In the genomic region with DNA sequence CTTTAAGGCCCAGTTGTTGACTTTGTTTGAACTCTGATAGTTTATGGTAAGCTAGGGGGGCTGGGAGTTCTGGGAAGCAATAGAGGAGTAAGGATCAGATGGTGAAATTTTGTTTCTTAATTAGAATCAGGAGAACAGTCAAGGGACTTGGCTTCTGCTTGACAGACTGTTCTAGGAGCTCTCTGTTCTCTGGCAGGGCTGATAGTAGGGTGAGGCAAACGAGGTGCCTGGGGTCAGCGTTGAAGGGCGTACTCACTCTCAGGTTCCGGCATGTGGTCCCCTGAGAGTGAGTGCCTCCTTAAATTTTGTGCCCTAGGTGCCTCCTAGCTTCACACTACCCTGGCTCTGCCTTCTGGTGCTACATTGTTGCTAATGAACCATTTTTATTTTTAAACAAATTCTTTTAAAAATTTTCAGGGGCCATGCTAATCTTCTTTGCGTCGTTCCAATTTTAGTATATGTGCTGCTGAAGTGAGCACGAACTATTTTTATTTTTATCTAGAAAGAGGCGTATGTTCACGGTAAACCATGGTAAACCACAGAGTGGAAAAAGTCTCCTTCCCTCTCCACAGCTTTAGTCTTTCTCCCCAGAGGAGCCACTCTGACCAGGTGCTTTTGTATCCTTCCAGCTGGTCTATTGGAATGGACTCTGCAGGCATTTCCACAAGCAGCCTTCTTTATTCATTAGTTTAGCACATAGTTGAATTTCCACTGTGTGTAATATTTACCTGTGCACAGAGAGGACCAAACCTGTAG, we compare ENCODE assay signal across 8 cellular contexts. TPM values are rescaled to one million over a fixed set of nuclear protein-coding genes. Genes with fewer than 3 reads are reported as not detected.
DNase-seq lines count a peak whose midpoint lies in the region; ATAC-seq and TF ChIP-seq lines count a peak whose summit lies in the region.

No MANE protein-coding gene starts in this region.

- TF ChIP-seq CTCF in GM10248 (IDR thresholded peaks at IDR 0.05; ENCODE audit: control extremely low read depth, extremely low read depth, low read depth, missing control alignments) = no peak
- TF ChIP-seq CTCF in H9 (conservative IDR thresholded peaks at IDR 0.05) = no peak

- H3K18ac ChIP-seq in H9 (ENCODE audit: insufficient read length, low read depth, low read length) = no peak overlapping the region

- no peak overlapping the region for H2BK5ac ChIP-seq in H9 (ENCODE audit: insufficient read length, low read length)

- no peak overlapping the region for H3T11ph ChIP-seq in H9 (ENCODE audit: low read length)

- H3K27me3 ChIP-seq in H9 (ENCODE audit: insufficient read depth, low read length) = no peaks in the 10 kb centered on the region
- H3K27me3 ChIP-seq in naive thymus-derived CD4-positive, alpha-beta T cell (ENCODE audit: control insufficient read depth in 2 of 2, insufficient read depth in 2 of 2, low read length in 2 of 2) = no peaks in the 10 kb centered on the region

- POLR2A ChIA-PET in GM10248 (lab: Yijun Ruan, JAX) = interaction anchor here (0.6 to 1.3 kb wide), 6 partner anchors 12 to 536 kb away, joined by 3 to 6 read pairs (median 4); partner anchors contain the start of genes PRMT7, SLC7A6 and SLC7A6OS
- POLR2A ChIA-PET in naive thymus-derived CD4-positive, alpha-beta T cell (lab: Charles Lee) = interaction anchor here (0.8 to 13.7 kb wide), 7 partner anchors 11 to 199 kb away, joined by 3 to 531 read pairs (median 12); partner anchors contain the start of genes NFATC3, PRMT7, SLC7A6 and SLC7A6OS

- peaks cover 0 to 2% of the 10 kb centered on the region in 2 experiments; a peak in 1 of 4 replicates for H3K4me1 Mint-ChIP-seq in H9
- H3K4me1 Mint-ChIP-seq in activated naive CD8-positive, alpha-beta T cell (ENCODE audit: low read depth) = peaks cover 92% of the 10 kb centered on the region
- peaks cover 80 to 97% (median 89%) of the 10 kb centered on the region in 7 donors for H3K4me1 Mint-ChIP-seq in naive thymus-derived CD4-positive, alpha-beta T cell

- H3K23ac ChIP-seq in H9 (ENCODE audit: insufficient read length, low read depth, low read length) = no peak overlapping the region

- no peak overlapping the region for H3K14ac ChIP-seq in H9 (ENCODE audit: insufficient read depth, low read length)

- H3K27me3 Mint-ChIP-seq in H9 (ENCODE audit: low read depth) = no peaks in the 10 kb centered on the region
- no peaks in the 10 kb centered on the region for H3K27me3 Mint-ChIP-seq in activated naive CD8-positive, alpha-beta T cell
- H3K27me3 Mint-ChIP-seq in naive thymus-derived CD4-positive, alpha-beta T cell = no peaks in the 10 kb centered on the region

- H3K23me2 ChIP-seq in H9 (ENCODE audit: insufficient read length, low read depth, low read length, poor library complexity, severe bottlenecking) = no peaks in the 10 kb centered on the region

- no peaks in the 10 kb centered on the region for H3K79me2 ChIP-seq in H9 (ENCODE audit: insufficient read depth, low read length)

- H2AFZ ChIP-seq in H9 (ENCODE audit: low read length) = no peak overlapping the region

- H2AK5ac ChIP-seq in H9 (ENCODE audit: insufficient read length, low read length) = no peak overlapping the region

- no peak overlapping the region for H4K8ac ChIP-seq in H9 (replicated peaks; ENCODE audit: insufficient read length, low read depth, low read length)

- H3K4me2 ChIP-seq in H9 (ENCODE audit: insufficient read depth, insufficient read length, low read length) = no peak overlapping the region

- no peak for ATAC-seq in naive thymus-derived CD4-positive, alpha-beta T cell
- no peak for ATAC-seq in HG02623 (IDR thresholded peaks at IDR 0.05; ENCODE audit: unreplicated experiment)

- H3K4me1 ChIP-seq in H9 (ENCODE audit: insufficient read depth, low read length) = no peaks in the 10 kb centered on the region
- peaks cover 71 to 97% of the 10 kb centered on the region in 2 donors for H3K4me1 ChIP-seq in naive thymus-derived CD4-positive, alpha-beta T cell (ENCODE audit: control insufficient read depth in 2 of 2, insufficient read depth in 2 of 2, low read length in 2 of 2)

- no peak overlapping the region for H3K56ac ChIP-seq in H9 (ENCODE audit: insufficient read length, low read depth, low read length)

- H4K5ac ChIP-seq in H9 (ENCODE audit: insufficient read length, low read depth, low read length) = no peak overlapping the region

- H3K36me3 Mint-ChIP-seq in H9 (ENCODE audit: insufficient read depth in 1 of 3, low read depth in 3 of 3) = peaks cover 9 to 36% (median 14%) of the 10 kb centered on the region in 3 experiments; a peak in 5 of 7 replicates
- peaks cover 28% of the 10 kb centered on the region for H3K36me3 Mint-ChIP-seq in activated naive CD8-positive, alpha-beta T cell
- peaks cover 16 to 63% (median 36%) of the 10 kb centered on the region in 5 donors for H3K36me3 Mint-ChIP-seq in naive thymus-derived CD4-positive, alpha-beta T cell

- no peak overlapping the region for H3K9ac ChIP-seq in H9 (ENCODE audit: extremely low read depth, insufficient read length, low read length)

- H3K79me1 ChIP-seq in H9 (ENCODE audit: insufficient read depth, low read depth, low read length, poor library complexity, severe bottlenecking) = no peaks in the 10 kb centered on the region

- H2BK120ac ChIP-seq in H9 (ENCODE audit: low read depth, low read length, poor library complexity, severe bottlenecking) = no peak overlapping the region

- H3K27ac Mint-ChIP-seq in H9 = peak overlapping the region; percentile 20 to 45 (median 31); a peak in 5 of 7 replicates
- peak overlapping the region; percentile 92 for H3K27ac Mint-ChIP-seq in activated naive CD8-positive, alpha-beta T cell
- peak overlapping the region; percentile 84 to 92 (median 91) for H3K27ac Mint-ChIP-seq in naive thymus-derived CD4-positive, alpha-beta T cell

- H3K36me3 ChIP-seq in naive thymus-derived CD4-positive, alpha-beta T cell (ENCODE audit: control insufficient read depth in 2 of 3, insufficient read depth in 3 of 3, low read length in 3 of 3) = peaks cover 0 to 9% (median 0%) of the 10 kb centered on the region in 3 experiments

- H3K27ac ChIP-seq in H9 (ENCODE audit: insufficient read length, low read depth, low read length) = no peak overlapping the region
- H3K27ac ChIP-seq in naive thymus-derived CD4-positive, alpha-beta T cell (ENCODE audit: low read depth, low read length) = peak overlapping the region; percentile 68

- H3K4me3 Mint-ChIP-seq in H9 = no peak overlapping the region
- H3K4me3 Mint-ChIP-seq in activated naive CD8-positive, alpha-beta T cell = peak overlapping the region; percentile 81
- peak overlapping the region; percentile 78 to 93 (median 84) for H3K4me3 Mint-ChIP-seq in naive thymus-derived CD4-positive, alpha-beta T cell

- no peaks in the 10 kb centered on the region for H3K9me3 Mint-ChIP-seq in H9
- H3K9me3 Mint-ChIP-seq in activated naive CD8-positive, alpha-beta T cell (ENCODE audit: low read depth) = no peaks in the 10 kb centered on the region
- peaks cover 0 to 4% (median 0%) of the 10 kb centered on the region in 11 donors for H3K9me3 Mint-ChIP-seq in naive thymus-derived CD4-positive, alpha-beta T cell

- no CpG with 5 or more reads among the region's 9 CpGs for whole genome bisulfite sequencing in H9 (ENCODE audit: extremely low coverage, insufficient read length, low lambda C conversion rate)

- H3K9me3 ChIP-seq in H9 (ENCODE audit: control insufficient read depth, low read depth, low read length) = no peaks in the 10 kb centered on the region
- no peaks in the 10 kb centered on the region for H3K9me3 ChIP-seq in naive thymus-derived CD4-positive, alpha-beta T cell (ENCODE audit: control insufficient read depth in 2 of 3, low read length in 3 of 3)

- no peak overlapping the region for H2BK20ac ChIP-seq in H9 (ENCODE audit: low read depth, low read length, poor library complexity, severe bottlenecking)

- H3K4me3 ChIP-seq in naive thymus-derived CD4-positive, alpha-beta T cell (ENCODE audit: low read length) = peak overlapping the region; percentile 62

- DNase-seq in GM10248 (ENCODE audit: extremely low spot score) (peak; percentile 56), H9 (no peak), SIG-M5 treated with dmso at 0.1 percent for 504 hours (lab: John Stamatoyannopoulos, UW; ENCODE audit: unreplicated experiment) (no peak), D341Med (ENCODE audit: low spot score) (no peak), ureter (ENCODE audit: low spot score) (no peak)
- no peak for DNase-seq in naive thymus-derived CD4-positive, alpha-beta T cell

- H4K91ac ChIP-seq in H9 (ENCODE audit: insufficient read length, low read depth, low read length) = no peak overlapping the region

- intact Hi-C loops in naive thymus-derived CD4-positive, alpha-beta T cell (cut with micrococcal nuclease) = loop anchor here (1.0 to 10.0 kb wide), 2 partner anchors 8 to 719 kb away; partner anchors contain the start of gene CTCF (in 1 of the 2)

- CTCF ChIA-PET in GM10248 (lab: Yijun Ruan, JAX) = interaction anchor here (0.7 to 15.4 kb wide), 11 partner anchors 9 to 46 kb away, joined by 3 to 268 read pairs (median 8); partner anchors contain the start of gene SLC7A6
- CTCF ChIA-PET in naive thymus-derived CD4-positive, alpha-beta T cell (lab: Charles Lee) = interaction anchor here (0.6 to 27.4 kb wide), 8 partner anchors 8 to 642 kb away, joined by 3 to 317 read pairs (median 12); partner anchors contain the start of genes PRMT7, SLC7A6 and SLC7A6OS

- H4K20me1 ChIP-seq in H9 (ENCODE audit: control insufficient read depth, insufficient read depth, insufficient read length) = peaks cover 2% of the 10 kb centered on the region

- H2BK15ac ChIP-seq in H9 (ENCODE audit: low read depth, low read length) = no peak overlapping the region

- H2BK12ac ChIP-seq in H9 (ENCODE audit: insufficient read length, low read depth, low read length) = no peak overlapping the region

- H3K4ac ChIP-seq in H9 (ENCODE audit: low read depth, low read length) = no peak overlapping the region

RNA-seq across cellular contexts. Expression of gene SLC7A6, which starts 19.7 kb away (rescaled TPM):
- total RNA-seq in H9 (2021) (20.1 and 21.1 TPM in 2 replicates), ureter (29.4 TPM)
- 100 to 1,000 TPM; 112 to 248 (median 207) TPM for total RNA-seq in naive thymus-derived CD4-positive, alpha-beta T cell
- 10 to 100 TPM; 29.3 to 31.1 TPM for polyA plus RNA-seq in naive thymus-derived CD4-positive, alpha-beta T cell

RNA-seq across cellular contexts. Expression of gene SLC7A6OS, which starts 26.7 kb away (rescaled TPM):
- total RNA-seq in H9 (2021) (21.1 and 24.5 TPM in 2 replicates), ureter (23.4 TPM)
- total RNA-seq in naive thymus-derived CD4-positive, alpha-beta T cell = 10 to 100 TPM; 31.4 to 50.3 (median 34.8) TPM
- polyA plus RNA-seq in naive thymus-derived CD4-positive, alpha-beta T cell = 10 to 100 TPM; 22.1 to 35.6 TPM

RNA-seq across cellular contexts. Expression of gene PRMT7, which starts 26.8 kb away (rescaled TPM):
- total RNA-seq in H9 (2021) = 56.6 and 57.8 TPM in 2 replicates
- total RNA-seq in naive thymus-derived CD4-positive, alpha-beta T cell = 10 to 100 TPM; 60.8 to 95.1 (median 89.4) TPM
- 10 to 100 TPM; 42.5 to 47.6 TPM for polyA plus RNA-seq in naive thymus-derived CD4-positive, alpha-beta T cell
- 64.7 TPM for total RNA-seq in ureter

RNA-seq across cellular contexts. Expression of gene PLA2G15, which starts 38.8 kb away (rescaled TPM):
- total RNA-seq in H9 (2021) = 11.0 TPM in 2 replicates
- total RNA-seq in naive thymus-derived CD4-positive, alpha-beta T cell = 10 to 100 TPM in 2 of 5 experiments, 1 to 10 TPM in 3; 8.5 to 16.8 (median 9.9) TPM
- polyA plus RNA-seq in naive thymus-derived CD4-positive, alpha-beta T cell = 10 to 100 TPM in 1 of 2 donors, 1 to 10 TPM in 1; 6.8 to 15.6 TPM
- total RNA-seq in ureter = 15.9 TPM

RNA-seq across cellular contexts. Expression of gene ESRP2, which starts 48.1 kb away (rescaled TPM):
- total RNA-seq in H9 (2021) (59.3 and 59.5 TPM in 2 replicates), ureter (127 TPM)
- not detected for total RNA-seq in naive thymus-derived CD4-positive, alpha-beta T cell
- polyA plus RNA-seq in naive thymus-derived CD4-positive, alpha-beta T cell = under 1 TPM; 0.11 to 0.29 TPM

Comparison
In these comparisons a context has a peak if more than half of its experiments do, and no peak if none do; other contexts are left out.
1. H3K27ac Mint-ChIP-seq: peak in every context shown above with its lines; median percentile 92 in activated naive CD8-positive, alpha-beta T cell; 91 in naive thymus-derived CD4-positive, alpha-beta T cell; 31 in H9.
2. H3K4me3 Mint-ChIP-seq: peak in activated naive CD8-positive, alpha-beta T cell (single experiment) and naive thymus-derived CD4-positive, alpha-beta T cell (10 of 10); none in H9 (0 of 2).